In the genomic region with DNA sequence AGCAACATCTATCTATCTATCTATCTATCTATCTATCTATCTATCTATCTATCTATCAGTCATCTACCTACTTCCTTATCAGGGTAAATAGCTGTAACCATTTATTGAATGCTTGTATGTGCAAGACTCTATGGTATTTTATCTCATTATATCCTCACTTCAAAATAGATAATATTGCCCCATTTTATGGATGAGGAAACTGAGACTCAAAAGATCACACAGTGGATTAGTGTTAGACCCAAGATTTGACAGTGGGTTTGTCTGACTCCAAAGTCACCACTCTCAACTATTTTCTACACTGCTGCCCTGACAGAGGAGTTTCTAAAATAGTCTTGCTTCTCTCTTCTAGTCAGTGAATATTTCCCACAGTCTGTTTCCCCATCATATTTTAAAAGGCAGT, we compare ENCODE assay signal across 11 cellular contexts.
"Had no signal": no experiment of that assay in that cellular context is flagged by ENCODE, and none has a peak within 500 bp of the region (broad histone marks: within the 10 kb centered on the region; RNA-seq: fewer than 3 reads in every experiment).

No MANE protein-coding gene starts in this region.

- H3K9me3 Mint-ChIP-seq: GM23338, H9, HFFc6 had no signal

- H3K27ac Mint-ChIP-seq: GM23338, H9, HFFc6 had no signal

- H3K9ac ChIP-seq: GM23248 had no signal

- H3K4me2 ChIP-seq: GM23338 had no signal

- H3K27ac ChIP-seq: GM23248 had no signal

- H2AFZ ChIP-seq: GM23248, GM23338 had no signal

- H3K36me3 ChIP-seq: HAP-1 had no signal

- FAIRE-seq: H1, H54 had no signal

- H3K9me3 ChIP-seq: HAP-1 had no signal

- H3K4me1 ChIP-seq: HAP-1 had no signal

- DNase-seq: GM23248, GOT3, H7, H9, HCEC 1CT, HFFc6 had no signal

- H3K4me3 ChIP-seq: GM23248, GM23338, HAP-1 had no signal

- H3K4me3 Mint-ChIP-seq: GM23338, H9, HFFc6 had no signal

- ATAC-seq: GM23338, HCT116 had no signal
